Comparison of ENCODE assay signal across 23 cellular contexts in the genomic region with DNA sequence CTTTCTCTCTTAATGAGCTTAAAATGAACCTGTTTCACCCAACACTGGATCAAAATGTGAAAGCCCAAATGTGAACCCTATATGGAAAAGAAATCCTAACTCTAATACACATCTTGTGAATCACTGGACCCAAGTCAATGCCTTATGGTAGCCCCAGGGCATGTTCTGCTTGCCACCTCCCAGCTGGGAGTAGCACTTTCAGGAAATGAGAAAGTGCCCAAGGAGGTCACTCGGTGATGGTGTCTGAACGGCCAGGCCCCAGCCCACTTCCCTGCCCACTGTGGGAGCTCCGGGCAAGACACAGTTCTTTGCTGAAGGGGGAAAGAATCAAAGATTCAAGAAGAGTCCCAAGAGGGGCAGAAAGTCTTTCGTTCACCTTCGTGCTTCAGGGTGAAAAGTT.
"Had no signal": no experiment of that assay in that cellular context is flagged by ENCODE, and none has a peak within 500 bp of the region (broad histone marks: within the 10 kb centered on the region; RNA-seq: fewer than 3 reads in every experiment).

No MANE protein-coding gene starts in this region.

- H3K9me3 Mint-ChIP-seq: activated T-cell treated with anti-CD3 and anti-CD28 coated beads, Interleukin-2, amount 50 U/mL, for 4 hours; immature natural killer cell; mesothelial cell of epicardium; naive thymus-derived CD8-positive, alpha-beta T cell; type B pancreatic cell; WTC11 had no signal

- DNase-seq: activated CD4-positive, alpha-beta T cell treated with anti-CD3 and anti-CD28 coated beads, Interleukin-2, amount 50 U/mL, for 48 hours; activated CD8-positive, alpha-beta memory T cell treated with anti-CD3 and anti-CD28 coated beads, Interleukin-2, amount 50 U/mL, for 48 hours; activated naive CD4-positive, alpha-beta T cell treated with Interleukin-2 at 50 U/mL for 16 hours; activated T-cell treated with anti-CD3 and anti-CD28 coated beads, Interleukin-2, amount 50 U/mL, for 4 hours; amygdala; cortex of kidney; glutamatergic neuron; immature natural killer cell; left lung; naive thymus-derived CD8-positive, alpha-beta T cell; ovary; psoas muscle; right cardiac atrium; stimulated activated CD4-positive, alpha-beta T cell treated with anti-CD3 and anti-CD28 coated beads, Interleukin-4, amount 100 ng/mL, for 24 hours; stimulated activated naive CD4-positive, alpha-beta T cell treated with Interleukin-2 at 50 U/mL for 16 hours; T-helper 9 cell had no signal

- H3K36me3 ChIP-seq: ovary had no signal

- H3K4me3 ChIP-seq: cardiac muscle cell, hepatocyte, left lung, ovary, psoas muscle, thoracic aorta, vagina had no signal

- ATAC-seq: activated T-cell treated with anti-CD3 and anti-CD28 coated beads, Interleukin-2, amount 50 U/mL, for 4 hours; left lung; naive thymus-derived CD8-positive, alpha-beta T cell; psoas muscle; right cardiac atrium; WTC11 had no signal

- H3K27ac ChIP-seq: cardiac muscle cell, hepatocyte, left lung, ovary, psoas muscle, thoracic aorta, vagina had no signal

- H3K4me3 Mint-ChIP-seq: activated T-cell treated with anti-CD3 and anti-CD28 coated beads, Interleukin-2, amount 50 U/mL, for 4 hours; immature natural killer cell; mesothelial cell of epicardium; naive thymus-derived CD8-positive, alpha-beta T cell; type B pancreatic cell; WTC11 had no signal

- H3K27me3 Mint-ChIP-seq: naive thymus-derived CD8-positive, alpha-beta T cell; type B pancreatic cell had no signal

- H3K9me3 ChIP-seq: left lung, ovary, psoas muscle, thoracic aorta, vagina had no signal

- H3K27me3 ChIP-seq: cardiac muscle cell, hepatocyte, left lung, ovary, vagina had no signal

- H3K27ac Mint-ChIP-seq: mesothelial cell of epicardium, type B pancreatic cell, WTC11 had no signal

- H3K4me1 Mint-ChIP-seq: immature natural killer cell; mesothelial cell of epicardium; naive thymus-derived CD8-positive, alpha-beta T cell; WTC11 had no signal

- H3K4me1 ChIP-seq: left lung, vagina had no signal
